1 cellular context compared by ENCODE assay signal in the genomic region with DNA sequence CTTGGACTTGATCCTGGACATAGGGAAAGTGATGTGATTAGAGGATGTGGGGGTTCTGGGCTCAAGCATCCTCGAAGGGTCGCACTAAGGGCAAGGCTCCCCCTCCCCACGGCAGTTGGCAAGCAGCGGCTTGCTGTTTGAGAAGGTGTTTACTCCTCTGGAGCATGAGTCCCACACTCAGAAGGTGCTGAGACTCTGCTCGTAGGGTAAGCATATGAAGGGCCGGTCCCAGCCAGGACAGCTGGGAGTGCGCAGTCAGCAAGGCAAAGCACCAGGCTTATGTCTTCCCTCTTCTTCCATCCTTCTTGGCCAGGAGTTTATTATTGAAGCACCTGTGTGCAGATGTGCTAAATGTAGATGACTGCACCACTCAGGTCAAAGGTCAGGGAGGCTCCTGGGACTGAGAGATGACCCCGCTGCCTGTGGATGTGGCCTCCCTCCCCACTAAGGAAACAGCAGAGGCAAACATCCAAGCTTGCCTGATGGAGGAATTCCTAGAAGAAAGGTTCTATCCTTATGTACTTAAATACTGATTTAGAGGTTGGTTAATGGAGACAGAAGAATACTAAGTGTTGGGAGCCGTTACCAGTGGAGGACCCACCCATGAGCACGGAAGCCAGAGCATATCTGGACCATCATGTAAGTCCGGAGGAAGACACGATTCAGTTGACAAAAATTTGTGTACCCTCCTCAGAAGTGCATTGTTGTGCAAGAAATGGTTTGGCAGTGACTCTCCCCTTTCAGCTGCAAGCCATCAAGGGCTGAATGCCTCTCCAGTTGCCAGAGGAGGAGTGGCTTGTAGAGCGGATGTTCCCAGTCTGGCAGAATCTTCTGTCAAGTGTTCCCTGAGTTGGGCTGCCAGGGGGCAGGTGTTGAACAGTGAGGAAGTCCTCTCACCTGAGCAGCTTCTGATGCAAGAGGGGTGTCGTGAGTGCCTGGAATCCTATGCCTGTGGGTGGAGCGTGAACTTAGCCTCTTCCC.
TF ChIP-seq lines count a peak whose summit lies in the region.

No MANE protein-coding gene starts in this region.

TF ChIP-seq in Ishikawa, 13 proteins besides CTCF, POLR2A, EP300 and RAD21 (continued from another document):
- TF ChIP-seq, protein P1, sequence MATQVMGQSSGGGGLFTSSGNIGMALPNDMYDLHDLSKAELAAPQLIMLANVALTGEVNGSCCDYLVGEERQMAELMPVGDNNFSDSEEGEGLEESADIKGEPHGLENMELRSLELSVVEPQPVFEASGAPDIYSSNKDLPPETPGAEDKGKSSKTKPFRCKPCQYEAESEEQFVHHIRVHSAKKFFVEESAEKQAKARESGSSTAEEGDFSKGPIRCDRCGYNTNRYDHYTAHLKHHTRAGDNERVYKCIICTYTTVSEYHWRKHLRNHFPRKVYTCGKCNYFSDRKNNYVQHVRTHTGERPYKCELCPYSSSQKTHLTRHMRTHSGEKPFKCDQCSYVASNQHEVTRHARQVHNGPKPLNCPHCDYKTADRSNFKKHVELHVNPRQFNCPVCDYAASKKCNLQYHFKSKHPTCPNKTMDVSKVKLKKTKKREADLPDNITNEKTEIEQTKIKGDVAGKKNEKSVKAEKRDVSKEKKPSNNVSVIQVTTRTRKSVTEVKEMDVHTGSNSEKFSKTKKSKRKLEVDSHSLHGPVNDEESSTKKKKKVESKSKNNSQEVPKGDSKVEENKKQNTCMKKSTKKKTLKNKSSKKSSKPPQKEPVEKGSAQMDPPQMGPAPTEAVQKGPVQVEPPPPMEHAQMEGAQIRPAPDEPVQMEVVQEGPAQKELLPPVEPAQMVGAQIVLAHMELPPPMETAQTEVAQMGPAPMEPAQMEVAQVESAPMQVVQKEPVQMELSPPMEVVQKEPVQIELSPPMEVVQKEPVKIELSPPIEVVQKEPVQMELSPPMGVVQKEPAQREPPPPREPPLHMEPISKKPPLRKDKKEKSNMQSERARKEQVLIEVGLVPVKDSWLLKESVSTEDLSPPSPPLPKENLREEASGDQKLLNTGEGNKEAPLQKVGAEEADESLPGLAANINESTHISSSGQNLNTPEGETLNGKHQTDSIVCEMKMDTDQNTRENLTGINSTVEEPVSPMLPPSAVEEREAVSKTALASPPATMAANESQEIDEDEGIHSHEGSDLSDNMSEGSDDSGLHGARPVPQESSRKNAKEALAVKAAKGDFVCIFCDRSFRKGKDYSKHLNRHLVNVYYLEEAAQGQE (IDR thresholded peaks at IDR 0.05; ENCODE audit: low read depth), result no peak
- TF ChIP-seq MAX (IDR thresholded peaks at IDR 0.05) (peak; percentile 39), TEAD4 (IDR thresholded peaks at IDR 0.05) (0 out of 2 replicates have a peak, but pooled peaks have one; percentile 64), CEBPB (IDR thresholded peaks at IDR 0.05) (peak; percentile 83)
